ENCODE assay signal across 15 cellular contexts in the genomic region with DNA sequence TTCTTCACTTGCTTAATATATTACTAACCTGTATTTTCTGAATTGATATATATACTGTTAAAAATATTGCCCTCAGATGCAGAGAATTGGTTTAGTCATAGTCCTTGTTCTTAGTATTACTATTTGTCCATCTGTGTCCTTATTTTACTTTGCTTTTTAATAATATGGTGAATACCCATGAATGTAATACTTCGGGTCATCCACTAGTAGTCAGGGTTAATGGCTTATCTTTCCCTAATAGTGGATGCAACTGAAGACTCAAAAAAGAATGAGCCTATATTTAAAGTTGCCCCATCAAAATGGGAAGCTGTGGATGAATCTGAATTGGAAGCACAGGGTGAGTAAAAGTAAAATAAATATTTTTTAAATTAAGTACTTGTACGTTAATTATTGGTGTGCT. TPM values are rescaled to one million over a fixed set of nuclear protein-coding genes. Genes with fewer than 3 reads are reported as not detected.
A peak's percentile ranks its signal among the peaks of the same experiment; 100 is the strongest.
DNase-seq lines count a peak whose midpoint lies in the region; ATAC-seq and TF ChIP-seq lines count a peak whose summit lies in the region.
"Had no signal": no experiment of that assay in that cellular context is flagged by ENCODE, and none has a peak within 500 bp of the region (broad histone marks: within the 10 kb centered on the region; RNA-seq: fewer than 3 reads in every experiment).

No MANE protein-coding gene starts in this region.

- H3K4me1 Mint-ChIP-seq in endothelial cell (ENCODE audit: unreplicated experiment): no peaks in the 10 kb centered on the region
- peaks cover 7 to 17% of the 10 kb centered on the region in 2 donors for H3K4me1 Mint-ChIP-seq in natural killer cell treated with Interleukin-12 subunit alpha and Interleukin-12 subunit beta and Interleukin-15 and Interleukin-18, amount 100 ng/mL, for 72 hours (ENCODE audit: low read depth in 2 of 2)

- CTCF ChIA-PET in A673 (lab: Charles Lee) (no interaction called here), OCI-LY7 (lab: Charles Lee; ENCODE audit: unreplicated experiment) (interaction anchor here (0.6 kb wide), 1 partner anchor 31 kb away, joined by 3 read pairs; no protein-coding TSS in a partner anchor)

- H3K36me3 Mint-ChIP-seq in endothelial cell (ENCODE audit: low read depth, unreplicated experiment): peaks cover 3% of the 10 kb centered on the region
- peaks cover 24% of the 10 kb centered on the region for H3K36me3 Mint-ChIP-seq in natural killer cell treated with Interleukin-12 subunit alpha and Interleukin-12 subunit beta and Interleukin-15 and Interleukin-18, amount 100 ng/mL, for 72 hours

- H3K4me1 ChIP-seq in A673 (ENCODE audit: insufficient read depth, low read length, poor library complexity, severe bottlenecking) (no peaks in the 10 kb centered on the region), OCI-LY7 (ENCODE audit: insufficient read depth, low read length, poor library complexity, severe bottlenecking) (no peaks in the 10 kb centered on the region)

- H3K9me3 ChIP-seq in A673 (ENCODE audit: low read depth, low read length, poor library complexity, severe bottlenecking): no peaks in the 10 kb centered on the region
- H3K9me3 ChIP-seq in OCI-LY7 (ENCODE audit: low read length): no peaks in the 10 kb centered on the region

- H3K27ac ChIP-seq in A673 (ENCODE audit: low read depth, low read length, poor library complexity, severe bottlenecking): no peak overlapping the region
- H3K27ac ChIP-seq in OCI-LY7 (ENCODE audit: low read depth, low read length, poor library complexity, severe bottlenecking): no peak overlapping the region

- H2AFZ ChIP-seq in OCI-LY7 (ENCODE audit: low read length): no peak overlapping the region

- peak; percentile 5 for DNase-seq in A673 (ENCODE audit: low spot score)
- no peak for DNase-seq in OCI-LY7 (ENCODE audit: low spot score)
- DNase-seq in endothelial cell (ENCODE audit: low spot score): no peak
- no peak for DNase-seq in natural killer cell treated with Interleukin-12 subunit alpha and Interleukin-12 subunit beta and Interleukin-15 and Interleukin-18, amount 100 ng/mL, for 72 hours (ENCODE audit: low spot score)
- no peak for DNase-seq in SKM-1 treated with dmso at 0.1 percent for 144 hours (lab: John Stamatoyannopoulos, UW; ENCODE audit: unreplicated experiment)
- DNase-seq: activated effector memory CD4-positive, alpha-beta T cell treated with anti-CD3 and anti-CD28 coated beads, Interleukin-2, amount 50 U/mL, for 16 hours; CD4-positive, CD25-positive, alpha-beta regulatory T cell; effector memory CD4-positive, alpha-beta T cell; KG1; NCI-H2081 treated with DMSO at 0.1 percent for 48 hours; stimulated activated CD4-positive, alpha-beta T cell treated with anti-CD3 and anti-CD28 coated beads, Interleukin-4, amount 100 ng/mL, for 4 hours; stimulated activated naive CD4-positive, alpha-beta T cell treated with Interleukin-2 at 50 U/mL for 16 hours had no signal

- H3K79me2 ChIP-seq in OCI-LY7 (ENCODE audit: insufficient read depth, low read depth, low read length): peaks cover 34% of the 10 kb centered on the region; the same call in 1 of the 2 replicates

- no TSS peak for BruUV-seq in A673 (replicated peaks; lab: Mats Ljungman, UMichigan)
- no TSS peak for BruUV-seq in OCI-LY7 (replicated peaks; lab: Mats Ljungman, UMichigan)

- TF ChIP-seq CTCF in A673 (conservative IDR thresholded peaks at IDR 0.05; ENCODE audit: low read depth, low read length) (peak; percentile 27; the same call in 1 of the 2 replicates), GM12873 (IDR thresholded peaks at IDR 0.05; ENCODE audit: insufficient read depth, low read depth, low read length, missing control alignments) (peak; percentile 20), OCI-LY7 (conservative IDR thresholded peaks at IDR 0.05; ENCODE audit: low read length) (peak; percentile 68), endothelial cell (IDR thresholded peaks at IDR 0.05; ENCODE audit: unreplicated experiment) (peak; percentile 22)

- H4K20me1 ChIP-seq in OCI-LY7 (ENCODE audit: insufficient read depth, low read length): peaks cover 7% of the 10 kb centered on the region; the same call in 1 of the 2 replicates

- no peaks in the 10 kb centered on the region for H3K27me3 ChIP-seq in A673 (replicated peaks; ENCODE audit: insufficient read depth, low read depth, low read length, poor library complexity)

- H3K27ac Mint-ChIP-seq in endothelial cell (ENCODE audit: unreplicated experiment): no peak overlapping the region
- H3K27ac Mint-ChIP-seq in natural killer cell treated with Interleukin-12 subunit alpha and Interleukin-12 subunit beta and Interleukin-15 and Interleukin-18, amount 100 ng/mL, for 72 hours: no peak overlapping the region

- H3K9me2 ChIP-seq in OCI-LY7 (ENCODE audit: insufficient read depth, low read length): no peaks in the 10 kb centered on the region

- H3K4me3 ChIP-seq in A673 (ENCODE audit: low read depth, low read length, poor library complexity, severe bottlenecking) (no peak overlapping the region), OCI-LY7 (ENCODE audit: low read depth, low read length, poor library complexity, severe bottlenecking) (no peak overlapping the region)

- no peak overlapping the region for H3K4me3 Mint-ChIP-seq in endothelial cell (ENCODE audit: unreplicated experiment)
- H3K4me3 Mint-ChIP-seq in natural killer cell treated with Interleukin-12 subunit alpha and Interleukin-12 subunit beta and Interleukin-15 and Interleukin-18, amount 100 ng/mL, for 72 hours: no peak overlapping the region

- no peaks in the 10 kb centered on the region for H3K27me3 Mint-ChIP-seq in endothelial cell (ENCODE audit: unreplicated experiment)
- no peaks in the 10 kb centered on the region for H3K27me3 Mint-ChIP-seq in natural killer cell treated with Interleukin-12 subunit alpha and Interleukin-12 subunit beta and Interleukin-15 and Interleukin-18, amount 100 ng/mL, for 72 hours
- H3K27me3 Mint-ChIP-seq: CD4-positive, CD25-positive, alpha-beta regulatory T cell had no signal

- H3K36me3 ChIP-seq in A673 (ENCODE audit: insufficient read depth, low read length, poor library complexity, severe bottlenecking): peaks cover 80% of the 10 kb centered on the region
- peaks cover 97% of the 10 kb centered on the region for H3K36me3 ChIP-seq in OCI-LY7 (ENCODE audit: insufficient read depth, low read length)

- no peaks in the 10 kb centered on the region for H3K9me3 Mint-ChIP-seq in endothelial cell (ENCODE audit: unreplicated experiment)
- H3K9me3 Mint-ChIP-seq in natural killer cell treated with Interleukin-12 subunit alpha and Interleukin-12 subunit beta and Interleukin-15 and Interleukin-18, amount 100 ng/mL, for 72 hours: no peaks in the 10 kb centered on the region
- H3K9me3 Mint-ChIP-seq: CD4-positive, CD25-positive, alpha-beta regulatory T cell had no signal

- H3K4me2 ChIP-seq in OCI-LY7 (ENCODE audit: low read length): no peak overlapping the region

- ATAC-seq in GM18502 (IDR thresholded peaks at IDR 0.05; ENCODE audit: poor library complexity, unreplicated experiment) (no peak), GM18909 (IDR thresholded peaks at IDR 0.05; ENCODE audit: poor library complexity, unreplicated experiment) (no peak)
- no peak for ATAC-seq in natural killer cell treated with Interleukin-12 subunit alpha and Interleukin-12 subunit beta and Interleukin-15 and Interleukin-18, amount 100 ng/mL, for 72 hours

- intact Hi-C loops in A673 (cut with micrococcal nuclease; ENCODE audit: unreplicated experiment) (no loop called here), OCI-LY7 (cut with micrococcal nuclease; ENCODE audit: unreplicated experiment) (no loop called here)

- POLR2A ChIA-PET in A673 (lab: Charles Lee; ENCODE audit: low non-redundant PET): no interaction called here
- POLR2A ChIA-PET in OCI-LY7 (lab: Charles Lee): interaction anchor here (0.8 kb wide), 1 partner anchor 22 kb away, joined by 3 read pairs; no protein-coding TSS in a partner anchor

RNA-seq across cellular contexts. Expression of gene U2SURP, which starts 36.5 kb away (rescaled TPM):
- total RNA-seq in A673 (2021) (164 and 165 TPM in 2 replicates), OCI-LY7 (2022) (175 and 185 TPM in 2 replicates), endothelial cell (ENCODE audit: unreplicated experiment) (86.1 TPM)
- 108 and 115 TPM in 2 replicates for total RNA-seq in OCI-LY7 (2014; rRNA removed; shearing (Covaris generic))
- 100 to 1,000 TPM; 113 to 166 TPM for total RNA-seq in natural killer cell treated with Interleukin-12 subunit alpha and Interleukin-12 subunit beta and Interleukin-15 and Interleukin-18, amount 100 ng/mL, for 72 hours
